Comparison of ENCODE assay signal across 17 cellular contexts in the genomic region with DNA sequence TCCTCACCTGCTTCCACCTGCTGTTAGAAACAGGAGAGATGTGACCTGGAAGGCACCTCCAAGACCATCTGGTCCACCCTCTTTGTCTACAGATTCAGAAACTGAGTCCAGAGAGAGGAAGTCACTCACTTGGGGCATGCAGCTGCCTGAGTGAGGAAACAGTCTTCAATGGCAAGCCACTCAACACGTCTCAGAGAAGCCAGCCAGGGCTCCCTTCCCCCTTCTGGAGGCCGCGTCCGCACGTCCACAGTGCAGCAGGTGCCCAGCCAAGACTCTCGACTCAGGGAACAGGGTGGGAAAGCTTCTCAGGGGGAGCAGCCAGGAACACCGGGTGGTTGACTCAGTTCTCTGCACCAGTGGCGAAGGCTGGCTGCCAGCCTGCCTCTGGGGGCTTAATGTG.
DNase-seq lines count a peak whose midpoint lies in the region; ATAC-seq lines count a peak whose summit lies in the region.
"Had no signal": no experiment of that assay in that cellular context is flagged by ENCODE, and none has a peak within 500 bp of the region (broad histone marks: within the 10 kb centered on the region; RNA-seq: fewer than 3 reads in every experiment).

No MANE protein-coding gene starts in this region.

- peaks cover 17% of the 10 kb centered on the region for H3K27me3 Mint-ChIP-seq in activated naive CD8-positive, alpha-beta T cell treated with anti-CD3 and anti-CD28 coated beads for 36 hours
- H3K27me3 Mint-ChIP-seq in activated T-helper 17 cell treated with anti-CD3 and anti-CD28 coated beads, Interleukin-2, amount 50 U/mL, for 72 hours = peaks cover 15% of the 10 kb centered on the region

- peaks cover 10% of the 10 kb centered on the region for H3K4me1 Mint-ChIP-seq in activated naive CD8-positive, alpha-beta T cell treated with anti-CD3 and anti-CD28 coated beads for 36 hours
- H3K4me1 Mint-ChIP-seq in stimulated activated effector memory CD8-positive, alpha-beta T cell treated with anti-CD3 and anti-CD28 coated beads, Interleukin-12 subunit alpha, Interleukin-12 subunit beta, amount 100 ng/mL, for 72 hours = peaks cover 6% of the 10 kb centered on the region
- no peaks in the 10 kb centered on the region for H3K4me1 Mint-ChIP-seq in activated T-helper 17 cell treated with anti-CD3 and anti-CD28 coated beads, Interleukin-2, amount 50 U/mL, for 72 hours

- H3K9me3 Mint-ChIP-seq in activated naive CD8-positive, alpha-beta T cell treated with anti-CD3 and anti-CD28 coated beads for 36 hours = no peaks in the 10 kb centered on the region
- H3K9me3 Mint-ChIP-seq in stimulated activated effector memory CD8-positive, alpha-beta T cell treated with anti-CD3 and anti-CD28 coated beads, Interleukin-12 subunit alpha, Interleukin-12 subunit beta, amount 100 ng/mL, for 72 hours = no peaks in the 10 kb centered on the region
- no peaks in the 10 kb centered on the region for H3K9me3 Mint-ChIP-seq in activated T-helper 17 cell treated with anti-CD3 and anti-CD28 coated beads, Interleukin-2, amount 50 U/mL, for 72 hours
- H3K9me3 Mint-ChIP-seq: H9, T-cell had no signal

- H3K36me3 Mint-ChIP-seq in activated naive CD8-positive, alpha-beta T cell treated with anti-CD3 and anti-CD28 coated beads for 36 hours = no peaks in the 10 kb centered on the region
- H3K36me3 Mint-ChIP-seq in stimulated activated effector memory CD8-positive, alpha-beta T cell treated with anti-CD3 and anti-CD28 coated beads, Interleukin-12 subunit alpha, Interleukin-12 subunit beta, amount 100 ng/mL, for 72 hours = no peaks in the 10 kb centered on the region
- H3K36me3 Mint-ChIP-seq in activated T-helper 17 cell treated with anti-CD3 and anti-CD28 coated beads, Interleukin-2, amount 50 U/mL, for 72 hours (ENCODE audit: low read depth) = no peaks in the 10 kb centered on the region
- H3K36me3 Mint-ChIP-seq: T-cell, WTC11 had no signal

- H3K4me3 Mint-ChIP-seq in activated naive CD8-positive, alpha-beta T cell treated with anti-CD3 and anti-CD28 coated beads for 36 hours = no peak overlapping the region
- no peak overlapping the region for H3K4me3 Mint-ChIP-seq in stimulated activated effector memory CD8-positive, alpha-beta T cell treated with anti-CD3 and anti-CD28 coated beads, Interleukin-12 subunit alpha, Interleukin-12 subunit beta, amount 100 ng/mL, for 72 hours
- no peak overlapping the region for H3K4me3 Mint-ChIP-seq in activated T-helper 17 cell treated with anti-CD3 and anti-CD28 coated beads, Interleukin-2, amount 50 U/mL, for 72 hours
- H3K4me3 Mint-ChIP-seq: H9, T-cell, WTC11 had no signal

- DNase-seq in activated naive CD8-positive, alpha-beta T cell treated with anti-CD3 and anti-CD28 coated beads for 36 hours = no peak
- peak in 1 of 2 donors; percentile 34 for DNase-seq in stimulated activated effector memory CD8-positive, alpha-beta T cell treated with anti-CD3 and anti-CD28 coated beads, Interleukin-12 subunit alpha, Interleukin-12 subunit beta, amount 100 ng/mL, for 72 hours (ENCODE audit: low spot score in 2 of 2)
- DNase-seq in SW480 (ENCODE audit: low spot score) (no peak), NCI-H1694 (lab: John Stamatoyannopoulos, UW) (no peak)
- DNase-seq: activated naive CD4-positive, alpha-beta T cell treated with Interleukin-2 at 50 U/mL for 16 hours; C1 segment of cervical spinal cord; H9; hypothalamus; NCI-H1436 treated with DMSO at 0.1 percent for 48 hours; NCI-H524 had no signal

- peak overlapping the region; percentile 16 for H3K27ac Mint-ChIP-seq in activated naive CD8-positive, alpha-beta T cell treated with anti-CD3 and anti-CD28 coated beads for 36 hours
- no peak overlapping the region for H3K27ac Mint-ChIP-seq in stimulated activated effector memory CD8-positive, alpha-beta T cell treated with anti-CD3 and anti-CD28 coated beads, Interleukin-12 subunit alpha, Interleukin-12 subunit beta, amount 100 ng/mL, for 72 hours
- H3K27ac Mint-ChIP-seq in activated T-helper 17 cell treated with anti-CD3 and anti-CD28 coated beads, Interleukin-2, amount 50 U/mL, for 72 hours = no peak overlapping the region
- H3K27ac Mint-ChIP-seq: T-cell, WTC11 had no signal

- ATAC-seq in GM18909 (IDR thresholded peaks at IDR 0.05; ENCODE audit: poor library complexity, unreplicated experiment) (peak; percentile 27), HG03159 (IDR thresholded peaks at IDR 0.05; ENCODE audit: unreplicated experiment) (peak; percentile 19)
- ATAC-seq in stimulated activated effector memory CD8-positive, alpha-beta T cell treated with anti-CD3 and anti-CD28 coated beads, Interleukin-12 subunit alpha, Interleukin-12 subunit beta, amount 100 ng/mL, for 72 hours = peak; percentile 9
- no peak for ATAC-seq in activated T-helper 17 cell treated with anti-CD3 and anti-CD28 coated beads, Interleukin-2, amount 50 U/mL, for 72 hours (replicated peaks)
- ATAC-seq: left colon, Panc1, WTC11 had no signal
